In genomic region chr9:129094387-129095169, GRCh38 we compare ENCODE assay signal across 13 cellular contexts.
"Had no signal": no experiment of that assay in that cellular context is flagged by ENCODE, and none has a peak within 500 bp of the region (broad histone marks: within the 10 kb centered on the region; RNA-seq: fewer than 3 reads in every experiment).

No MANE protein-coding gene starts in this region.

- H3K27me3 Mint-ChIP-seq: activated CD4-positive, alpha-beta T cell treated with anti-CD3 and anti-CD28 coated beads, Interleukin-2, amount 10 ng/mL, durations not matched to agents 24 days and 14 days; activated naive CD4-positive, alpha-beta T cell treated with anti-CD3 and anti-CD28 coated beads, Interleukin-2, amount 10 ng/mL, durations not matched to agents 7 days and 5 days; effector memory CD8-positive, alpha-beta T cell; naive B cell; stimulated activated naive B cell treated with anti-CD40 and anti-IgM and Interleukin-4, amounts not matched to agents 10 μg/mL and 1 μg/mL and 100 μg/mL, for 72 hours; T-cell had no signal

- H3K27me3 ChIP-seq: suprapubic skin, upper lobe of left lung had no signal

- H3K27ac Mint-ChIP-seq: activated naive CD4-positive, alpha-beta T cell treated with anti-CD3 and anti-CD28 coated beads, Interleukin-2, amount 10 ng/mL, durations not matched to agents 7 days and 5 days; activated T-helper 1 cell treated with anti-CD3 and anti-CD28 coated beads, Interleukin-12 subunit alpha, Interleukin-12 subunit beta, Interleukin-2, Interleukin-4 antibody, amounts not matched to agents 30 ng/mL and 10 ng/mL and 1 ng/mL, durations not matched to agents 14 hours and 24 hours and 36 hours; T-cell had no signal

- H3K4me1 ChIP-seq: suprapubic skin, upper lobe of left lung had no signal

- H3K4me1 Mint-ChIP-seq: activated CD4-positive, alpha-beta T cell treated with anti-CD3 and anti-CD28 coated beads, Interleukin-2, amount 10 ng/mL, durations not matched to agents 24 days and 14 days; activated naive CD4-positive, alpha-beta T cell treated with anti-CD3 and anti-CD28 coated beads, Interleukin-2, amount 10 ng/mL, durations not matched to agents 7 days and 5 days; brain; naive B cell; stimulated activated naive B cell treated with anti-CD40 and anti-IgM and Interleukin-4, amounts not matched to agents 10 μg/mL and 1 μg/mL and 100 μg/mL, for 72 hours; T-cell had no signal

- ATAC-seq: effector memory CD8-positive, alpha-beta T cell; stimulated activated naive B cell treated with anti-CD40 and anti-IgM and Interleukin-4, amounts not matched to agents 10 μg/mL and 1 μg/mL and 100 μg/mL, for 72 hours; T-cell had no signal

- H3K27ac ChIP-seq: SK-N-MC, suprapubic skin, upper lobe of left lung had no signal

- H3K4me3 Mint-ChIP-seq: activated CD4-positive, alpha-beta T cell treated with anti-CD3 and anti-CD28 coated beads, Interleukin-2, amount 10 ng/mL, durations not matched to agents 24 days and 14 days; activated naive CD4-positive, alpha-beta T cell treated with anti-CD3 and anti-CD28 coated beads, Interleukin-2, amount 10 ng/mL, durations not matched to agents 7 days and 5 days; activated T-helper 1 cell treated with anti-CD3 and anti-CD28 coated beads, Interleukin-12 subunit alpha, Interleukin-12 subunit beta, Interleukin-2, Interleukin-4 antibody, amounts not matched to agents 30 ng/mL and 10 ng/mL and 1 ng/mL, durations not matched to agents 14 hours and 24 hours and 36 hours; brain; effector memory CD8-positive, alpha-beta T cell; naive B cell; stimulated activated naive B cell treated with anti-CD40 and anti-IgM and Interleukin-4, amounts not matched to agents 10 μg/mL and 1 μg/mL and 100 μg/mL, for 72 hours; T-cell had no signal

- DNase-seq: activated CD4-positive, alpha-beta T cell treated with anti-CD3 and anti-CD28 coated beads, Interleukin-2, amount 10 ng/mL, durations not matched to agents 24 days and 14 days; activated naive CD4-positive, alpha-beta T cell treated with anti-CD3 and anti-CD28 coated beads, Interleukin-2, amount 10 ng/mL, durations not matched to agents 7 days and 5 days; effector memory CD8-positive, alpha-beta T cell; naive B cell; occipital lobe; stimulated activated naive B cell treated with anti-CD40 and anti-IgM and Interleukin-4, amounts not matched to agents 10 μg/mL and 1 μg/mL and 100 μg/mL, for 72 hours; T-cell had no signal

- H3K4me3 ChIP-seq: SK-N-MC, smooth muscle cell, suprapubic skin, upper lobe of left lung had no signal

- H3K9me3 ChIP-seq: suprapubic skin, upper lobe of left lung had no signal

- H3K9me3 Mint-ChIP-seq: activated CD4-positive, alpha-beta T cell treated with anti-CD3 and anti-CD28 coated beads, Interleukin-2, amount 10 ng/mL, durations not matched to agents 24 days and 14 days; activated naive CD4-positive, alpha-beta T cell treated with anti-CD3 and anti-CD28 coated beads, Interleukin-2, amount 10 ng/mL, durations not matched to agents 7 days and 5 days; activated T-helper 1 cell treated with anti-CD3 and anti-CD28 coated beads, Interleukin-12 subunit alpha, Interleukin-12 subunit beta, Interleukin-2, Interleukin-4 antibody, amounts not matched to agents 30 ng/mL and 10 ng/mL and 1 ng/mL, durations not matched to agents 14 hours and 24 hours and 36 hours; brain; effector memory CD8-positive, alpha-beta T cell; naive B cell; stimulated activated naive B cell treated with anti-CD40 and anti-IgM and Interleukin-4, amounts not matched to agents 10 μg/mL and 1 μg/mL and 100 μg/mL, for 72 hours; T-cell had no signal
